In genomic region chr19:32387701-32388392, GRCh38 we compare ENCODE assay signal across 17 cellular contexts. TPM values are rescaled to one million over a fixed set of nuclear protein-coding genes. Genes with fewer than 3 reads are reported as not detected.
A peak's percentile ranks its signal among the peaks of the same experiment; 100 is the strongest.
DNase-seq lines count a peak whose midpoint lies in the region; ATAC-seq, FAIRE-seq and TF ChIP-seq lines count a peak whose summit lies in the region.
"Had no signal": no experiment of that assay in that cellular context is flagged by ENCODE, and none has a peak within 500 bp of the region (broad histone marks: within the 10 kb centered on the region; RNA-seq: fewer than 3 reads in every experiment).

No MANE protein-coding gene starts in this region.

- peak overlapping the region; percentile 14 for H3K4me2 ChIP-seq in GM23248 (ENCODE audit: unreplicated experiment)

- TF ChIP-seq CTCF in epithelial cell of esophagus (IDR thresholded peaks at IDR 0.05; ENCODE audit: insufficient read depth, low read depth, low read length, missing control alignments) (no peak), lower lobe of right lung (IDR thresholded peaks at IDR 0.05) (no peak)

- H3K9ac ChIP-seq in GM23248, result no peak overlapping the region

- H3K27me3 ChIP-seq in GM23248 (replicated peaks; ENCODE audit: insufficient read depth) (no peaks in the 10 kb centered on the region), small intestine (ENCODE audit: control insufficient read depth in 2 of 2, insufficient read depth in 2 of 2, low read length in 2 of 2) (no peaks in the 10 kb centered on the region), lower lobe of right lung (ENCODE audit: low read depth) (no peaks in the 10 kb centered on the region)
- H3K27me3 ChIP-seq: breast epithelium, foreskin keratinocyte had no signal

- WGBS in GM23248 (ENCODE audit: low coverage in 1 of 2, low lambda C conversion rate in 2 of 2, missing lambda C conversion rate in 2 of 2), 2 experiments, result 32 to 35% methylated on average over 7 of the region's 7 CpGs
- WGBS in small intestine, 3 donors, result 21 to 61% (median 42%) methylated on average over 7 of the region's 7 CpGs

- no peaks in the 10 kb centered on the region for H3K9me2 ChIP-seq in GM23248 (ENCODE audit: insufficient read depth)

- peaks cover 27% of the 10 kb centered on the region for H3F3A ChIP-seq in GM23248 (ENCODE audit: insufficient read depth)

- intact Hi-C loops in lower lobe of right lung (cut with DNase I), result no loop called here

- H3K4me1 ChIP-seq in GM23248 (ENCODE audit: insufficient read depth) (peaks cover 13% of the 10 kb centered on the region), small intestine (ENCODE audit: control insufficient read depth in 2 of 2, insufficient read depth in 1 of 2, low read depth in 1 of 2, low read length in 1 of 2) (peaks cover 3% of the 10 kb centered on the region in 2 donors), lower lobe of right lung (no peaks in the 10 kb centered on the region)
- H3K4me1 ChIP-seq: breast epithelium, foreskin keratinocyte had no signal

- DNase-seq in GM23248, result peak; percentile 83
- DNase-seq in NCI-H774 (lab: John Stamatoyannopoulos, UW), result peak; percentile 3
- peak; percentile 44 for DNase-seq in epithelial cell of esophagus (ENCODE audit: low read depth)
- peak; percentile 65 for DNase-seq in small intestine
- no peak for DNase-seq in lower lobe of right lung
- DNase-seq in NCI-H2029 (lab: John Stamatoyannopoulos, UW), result no peak
- DNase-seq: activated T-cell treated with anti-CD3 and anti-CD28 coated beads, Interleukin-2, amount 50 U/mL, for 4 hours; foreskin keratinocyte; islet precursor cell; naive thymus-derived CD4-positive, alpha-beta T cell; NCI-H2107; RPMI8226; stimulated activated CD4-positive, alpha-beta T cell treated with anti-CD3 and anti-CD28 coated beads, Interleukin-12 subunit alpha, Interleukin-12 subunit beta, amount 100 ng/mL, for 4 hours had no signal

- no peak for FAIRE-seq in small intestine (lab: Jason Lieb, UNC)
- FAIRE-seq: GM18507, TTC549 had no signal

- H4K20me1 ChIP-seq in GM23248 (ENCODE audit: insufficient read depth), result no peaks in the 10 kb centered on the region

- H3K4me3 ChIP-seq in GM23248, result no peak overlapping the region
- H3K4me3 ChIP-seq in epithelial cell of esophagus (ENCODE audit: low read length), result no peak overlapping the region
- no peak overlapping the region for H3K4me3 ChIP-seq in small intestine (ENCODE audit: low read depth in 1 of 2, low read length in 2 of 2)
- H3K4me3 ChIP-seq in lower lobe of right lung, result no peak overlapping the region
- H3K4me3 ChIP-seq: breast epithelium had no signal

- in situ Hi-C loops in GM23248 (cut with MboI), result no loop called here

- H3K36me3 ChIP-seq in GM23248 (ENCODE audit: low read depth) (peaks cover 17% of the 10 kb centered on the region), small intestine (ENCODE audit: control insufficient read depth in 2 of 2, insufficient read depth in 2 of 2, low read length in 2 of 2) (peaks cover 1 to 3% of the 10 kb centered on the region in 2 donors), lower lobe of right lung (peaks cover 18% of the 10 kb centered on the region)

- H3K27ac ChIP-seq in GM23248 (peak overlapping the region; percentile 28), small intestine (ENCODE audit: low read depth in 1 of 2, low read length in 1 of 2) (peak overlapping the region; percentile 32 to 56), lower lobe of right lung (no peak overlapping the region)
- H3K27ac ChIP-seq: foreskin keratinocyte had no signal

- H2AFZ ChIP-seq in GM23248, result no peak overlapping the region

- ATAC-seq in HG03025 (IDR thresholded peaks at IDR 0.05; ENCODE audit: low FRiP score, unreplicated experiment) (no peak), lower lobe of right lung (no peak)
- ATAC-seq: activated T-cell treated with anti-CD3 and anti-CD28 coated beads, Interleukin-2, amount 50 U/mL, for 4 hours; foreskin keratinocyte; naive thymus-derived CD4-positive, alpha-beta T cell had no signal

- H3K79me2 ChIP-seq in GM23248 (ENCODE audit: insufficient read depth), result no peaks in the 10 kb centered on the region

- no peaks in the 10 kb centered on the region for H3K9me3 ChIP-seq in GM23248 (ENCODE audit: low read depth)
- no peaks in the 10 kb centered on the region for H3K9me3 ChIP-seq in small intestine (ENCODE audit: control insufficient read depth, low read depth)
- H3K9me3 ChIP-seq in lower lobe of right lung, result no peaks in the 10 kb centered on the region
- H3K9me3 ChIP-seq: breast epithelium had no signal

RNA-seq across cellular contexts. Expression of gene DPY19L3, which starts 17.7 kb away (rescaled TPM):
- total RNA-seq in GM23248 (2014; rRNA removed; shearing (Covaris generic)), result 15.3 and 20.0 TPM in 2 replicates
- polyA plus RNA-seq in GM23248 (2016; fragmentation: Nextera tagmentation; extraction: Ambion mirVana) (7.5 and 7.6 TPM in 2 replicates), small intestine (1 to 10 TPM; 2.7 to 4.1 (median 3.1) TPM)
- 24.9 TPM for total RNA-seq in lower lobe of right lung

RNA-seq across cellular contexts. Expression of gene ZNF507, which starts 42.4 kb away (rescaled TPM):
- 4.9 and 5.2 TPM in 2 replicates for total RNA-seq in GM23248 (2014; rRNA removed; shearing (Covaris generic))
- 4.3 and 4.9 TPM in 2 replicates for polyA plus RNA-seq in GM23248 (2016; fragmentation: Nextera tagmentation; extraction: Ambion mirVana)
- polyA plus RNA-seq in small intestine, result 1 to 10 TPM; 3.2 to 6.1 (median 4.9) TPM
- 19.3 TPM for total RNA-seq in lower lobe of right lung

Comparison
In these comparisons a context has a peak if more than half of its experiments do, and no peak if none do; other contexts are left out.
1. DNase-seq: peak in GM23248 (single experiment), NCI-H774 (single experiment), epithelial cell of esophagus (single experiment) and small intestine (single experiment); none in lower lobe of right lung (single experiment) and NCI-H2029 (single experiment).